ENCODE assay signal across 21 cellular contexts in the genomic region with DNA sequence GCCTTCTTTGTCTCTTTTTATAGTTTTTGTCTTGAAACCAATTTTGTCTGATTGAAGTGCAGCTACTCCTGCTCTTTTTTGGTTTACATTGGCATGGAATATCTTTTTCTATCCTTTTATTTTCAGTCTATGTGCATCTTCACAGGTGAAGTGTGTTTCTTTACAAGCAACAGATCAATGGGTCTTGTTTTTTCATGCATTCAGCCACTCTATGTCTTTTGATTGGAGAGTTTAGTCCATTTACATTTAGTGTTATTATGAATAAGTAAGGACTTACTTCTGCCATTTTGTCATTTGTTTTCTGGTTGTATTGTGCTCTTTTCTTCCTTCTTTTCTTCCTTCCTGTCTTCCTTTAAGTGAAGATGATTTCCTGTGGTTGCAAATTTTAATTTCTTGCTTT.
"Had no signal": no experiment of that assay in that cellular context is flagged by ENCODE, and none has a peak within 500 bp of the region (broad histone marks: within the 10 kb centered on the region; RNA-seq: fewer than 3 reads in every experiment).

No MANE protein-coding gene starts in this region.

- H3K27me3 ChIP-seq: dorsolateral prefrontal cortex, esophagus muscularis mucosa, gastroesophageal sphincter, heart left ventricle, left lung had no signal

- FAIRE-seq: endothelial cell of umbilical vein, frontal cortex, islet of Langerhans, keratinocyte had no signal

- H3K4me3 ChIP-seq: coronary artery, dorsolateral prefrontal cortex, esophagus muscularis mucosa, gastroesophageal sphincter, heart left ventricle, left lung, lower lobe of right lung, mucosa of descending colon had no signal

- H3K27ac ChIP-seq: coronary artery, dorsolateral prefrontal cortex, esophagus muscularis mucosa, foreskin keratinocyte, gastroesophageal sphincter, heart left ventricle, left lung, lower lobe of right lung had no signal

- H3K4me1 ChIP-seq: esophagus muscularis mucosa, foreskin keratinocyte, gastroesophageal sphincter, heart left ventricle, left lung, lower lobe of right lung had no signal

- H3K36me3 ChIP-seq: esophagus muscularis mucosa, gastroesophageal sphincter, heart left ventricle, left lung, lower lobe of right lung had no signal

- ATAC-seq: foreskin keratinocyte, gastroesophageal sphincter, heart left ventricle, left cardiac atrium, left lung, left ventricle myocardium superior, lower lobe of right lung, mucosa of descending colon had no signal

- H3K9me3 ChIP-seq: lower lobe of right lung had no signal

- DNase-seq: dermis blood vessel endothelial cell; dorsolateral prefrontal cortex; effector CD4-positive, alpha-beta T cell; effector memory CD4-positive, alpha-beta T cell; foreskin keratinocyte; heart left ventricle; hippocampal formation; left cardiac atrium; left lung; left ventricle myocardium superior; lower lobe of right lung; mesenchymal stem cell; mucosa of descending colon; naive B cell had no signal
